In the genomic region with DNA sequence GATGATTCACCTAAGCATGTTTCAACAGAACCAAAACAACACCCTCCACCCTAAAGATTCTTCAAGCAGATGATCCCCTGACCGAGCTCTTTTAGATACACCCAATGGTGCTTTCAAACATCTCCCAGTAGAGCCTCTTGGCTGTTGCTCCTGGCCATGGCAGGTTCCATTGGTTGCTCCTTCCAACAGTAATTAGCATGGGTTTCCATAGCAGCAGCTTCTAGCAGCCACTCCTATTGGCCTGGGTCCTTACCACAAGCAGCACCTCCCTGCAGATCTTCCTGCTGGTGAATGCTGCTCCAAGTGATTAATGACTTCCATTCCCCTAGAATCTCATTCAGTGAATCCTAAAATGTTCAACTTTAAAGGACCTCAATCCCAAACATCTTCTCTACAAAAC, we compare ENCODE assay signal across 19 cellular contexts. TPM values are rescaled to one million over a fixed set of nuclear protein-coding genes. Genes with fewer than 3 reads are reported as not detected.
DNase-seq lines count a peak whose midpoint lies in the region; ATAC-seq, FAIRE-seq and TF ChIP-seq lines count a peak whose summit lies in the region.
"Had no signal": no experiment of that assay in that cellular context is flagged by ENCODE, and none has a peak within 500 bp of the region (broad histone marks: within the 10 kb centered on the region; RNA-seq: fewer than 3 reads in every experiment).

No MANE protein-coding gene starts in this region.

- H3K4me1 Mint-ChIP-seq in GM23338 (peaks cover 14% of the 10 kb centered on the region; the same call in 2 of the 3 replicates), osteocyte (ENCODE audit: unreplicated experiment) (peaks cover 27% of the 10 kb centered on the region)

- no peak overlapping the region for H3K4me3 Mint-ChIP-seq in GM23338
- no peak overlapping the region for H3K4me3 Mint-ChIP-seq in osteocyte (ENCODE audit: unreplicated experiment)
- H3K4me3 Mint-ChIP-seq: effector memory CD8-positive, alpha-beta T cell had no signal

- peaks cover 2% of the 10 kb centered on the region for H3K27me3 Mint-ChIP-seq in GM23338 (ENCODE audit: insufficient read depth, low read depth, poor library complexity)
- H3K27me3 Mint-ChIP-seq in osteocyte (ENCODE audit: unreplicated experiment), result no peaks in the 10 kb centered on the region

- DNase-seq in AG20443 (ENCODE audit: low spot score) (peak; percentile 65), GM23338 (ENCODE audit: low spot score) (no peak), cardiac fibroblast (ENCODE audit: low read depth in 2 of 2) (peak; percentile 32 to 46), osteocyte (ENCODE audit: extremely low spot score, unreplicated experiment) (no peak), NCI-H524 (lab: John Stamatoyannopoulos, UW) (no peak), frontal cortex (ENCODE audit: low spot score in 2 of 2) (no peak), coronary artery (ENCODE audit: low spot score) (no peak)
- DNase-seq: activated CD4-positive, CD25-positive, alpha-beta regulatory T cell treated with anti-CD3 and anti-CD28 coated beads, Interleukin-2, amount 50 U/mL, for 72 hours; cerebellar nuclear complex; effector memory CD8-positive, alpha-beta T cell; NCI-H1048; NCI-H2227 treated with DMSO at 0.1 percent for 48 hours; SIG-M5; T-helper 9 cell had no signal

- H3K4me1 ChIP-seq in GM23338 (ENCODE audit: insufficient read depth), result peaks cover 23% of the 10 kb centered on the region
- H3K4me1 ChIP-seq: BLaER1 treated with 17β-estradiol and CSF1 and Interleukin-3, amounts not matched to agents 10 nM and 100 nM had no signal

- H3K9me3 Mint-ChIP-seq in GM23338, result no peaks in the 10 kb centered on the region
- H3K9me3 Mint-ChIP-seq in osteocyte (ENCODE audit: unreplicated experiment), result no peaks in the 10 kb centered on the region
- H3K9me3 Mint-ChIP-seq: effector memory CD8-positive, alpha-beta T cell had no signal

- ATAC-seq in GM23338, result peak; percentile 62
- ATAC-seq: effector memory CD8-positive, alpha-beta T cell had no signal

- H4K20me1 ChIP-seq in GM23338 (replicated peaks; ENCODE audit: insufficient read depth), result no peaks in the 10 kb centered on the region
- H4K20me1 ChIP-seq: BLaER1 treated with 17β-estradiol and CSF1 and Interleukin-3, amounts not matched to agents 10 nM and 100 nM had no signal

- no peak overlapping the region; the same call in 1 of the 2 replicates for H3K4me3 ChIP-seq in GM23338
- no peak overlapping the region for H3K4me3 ChIP-seq in cardiac fibroblast (replicated peaks in 1 of 2; ENCODE audit: low read depth in 2 of 2, low read length in 2 of 2)
- H3K4me3 ChIP-seq in coronary artery, result no peak overlapping the region
- H3K4me3 ChIP-seq: BLaER1 treated with 17β-estradiol and CSF1 and Interleukin-3, amounts not matched to agents 10 nM and 100 nM; HAP-1; thoracic aorta had no signal

- no peak overlapping the region for H2AFZ ChIP-seq in GM23338

- TF ChIP-seq CTCF in GM23338 (conservative IDR thresholded peaks at IDR 0.05; ENCODE audit: low read depth in 2 of 2), result no peak
- no peak for TF ChIP-seq CTCF in cardiac fibroblast (IDR thresholded peaks at IDR 0.05; ENCODE audit: low read depth, low read length)
- TF ChIP-seq CTCF in osteocyte (IDR thresholded peaks at IDR 0.05), result no peak
- TF ChIP-seq CTCF in coronary artery (IDR thresholded peaks at IDR 0.05), result no peak

- no peak for FAIRE-seq in frontal cortex (lab: Jason Lieb, UNC)
- FAIRE-seq: GM18507 had no signal

- no peaks in the 10 kb centered on the region for H3K79me2 ChIP-seq in GM23338 (replicated peaks; ENCODE audit: insufficient read depth)

- H3K27ac ChIP-seq in GM23338 (ENCODE audit: low read depth) (no peak overlapping the region), coronary artery (peak overlapping the region in 1 of 2 donors; percentile 55)
- H3K27ac ChIP-seq: BLaER1 treated with 17β-estradiol and CSF1 and Interleukin-3, amounts not matched to agents 10 nM and 100 nM; KMS-11; thoracic aorta had no signal

- no peaks in the 10 kb centered on the region for H3K36me3 Mint-ChIP-seq in GM23338 (ENCODE audit: low read depth)
- H3K36me3 Mint-ChIP-seq in osteocyte (ENCODE audit: unreplicated experiment), result peaks cover 3% of the 10 kb centered on the region

- H3K27ac Mint-ChIP-seq in GM23338 (no peak overlapping the region), osteocyte (ENCODE audit: unreplicated experiment) (peak overlapping the region; percentile 82)
- H3K27ac Mint-ChIP-seq: effector memory CD8-positive, alpha-beta T cell had no signal

- peak overlapping the region; percentile 64; the same call in 1 of the 2 replicates for H3K4me2 ChIP-seq in GM23338
- H3K4me2 ChIP-seq: BLaER1 treated with 17β-estradiol and CSF1 and Interleukin-3, amounts not matched to agents 10 nM and 100 nM; KMS-11 had no signal

- no peaks in the 10 kb centered on the region for H3F3A ChIP-seq in GM23338 (replicated peaks; ENCODE audit: low read depth)

- no peaks in the 10 kb centered on the region for H3K27me3 ChIP-seq in GM23338 (ENCODE audit: insufficient read depth)
- H3K27me3 ChIP-seq: BLaER1 treated with 17β-estradiol and CSF1 and Interleukin-3, amounts not matched to agents 10 nM and 100 nM had no signal

- H3K36me3 ChIP-seq in GM23338 (ENCODE audit: insufficient read depth), result no peaks in the 10 kb centered on the region
- H3K36me3 ChIP-seq: BLaER1 treated with 17β-estradiol and CSF1 and Interleukin-3, amounts not matched to agents 10 nM and 100 nM; HAP-1; thoracic aorta had no signal

- peaks cover 9% of the 10 kb centered on the region for H3K9me2 ChIP-seq in GM23338 (ENCODE audit: insufficient read depth)

TF ChIP-seq in GM23338, 12 proteins besides CTCF, POLR2A, EP300 and RAD21 (continues in another document):
- TF ChIP-seq EZH2phosphoT487 (IDR thresholded peaks at IDR 0.05; ENCODE audit: unreplicated experiment), result no peak
- TF ChIP-seq CREB1 (CRISPR knock-in tag; IDR thresholded peaks at IDR 0.05; ENCODE audit: low read depth), result no peak
- TF ChIP-seq ZNF331 (CRISPR knock-in tag; IDR thresholded peaks at IDR 0.05; ENCODE audit: low read depth), result no peak
- no peak for TF ChIP-seq REST (IDR thresholded peaks at IDR 0.05; ENCODE audit: unreplicated experiment)
- no peak for TF ChIP-seq STAT1 (IDR thresholded peaks at IDR 0.05; ENCODE audit: unreplicated experiment)
- TF ChIP-seq NANOG (IDR thresholded peaks at IDR 0.05; ENCODE audit: borderline replicate concordance), result no peak
- no peak for TF ChIP-seq ZNF114 (CRISPR knock-in tag; IDR thresholded peaks at IDR 0.05)
- TF ChIP-seq, protein P1, sequence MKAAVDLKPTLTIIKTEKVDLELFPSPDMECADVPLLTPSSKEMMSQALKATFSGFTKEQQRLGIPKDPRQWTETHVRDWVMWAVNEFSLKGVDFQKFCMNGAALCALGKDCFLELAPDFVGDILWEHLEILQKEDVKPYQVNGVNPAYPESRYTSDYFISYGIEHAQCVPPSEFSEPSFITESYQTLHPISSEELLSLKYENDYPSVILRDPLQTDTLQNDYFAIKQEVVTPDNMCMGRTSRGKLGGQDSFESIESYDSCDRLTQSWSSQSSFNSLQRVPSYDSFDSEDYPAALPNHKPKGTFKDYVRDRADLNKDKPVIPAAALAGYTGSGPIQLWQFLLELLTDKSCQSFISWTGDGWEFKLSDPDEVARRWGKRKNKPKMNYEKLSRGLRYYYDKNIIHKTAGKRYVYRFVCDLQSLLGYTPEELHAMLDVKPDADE (IDR thresholded peaks at IDR 0.05), result no peak

RNA-seq across cellular contexts. Expression of gene CCN2, which starts 14.0 kb away (rescaled TPM):
- 159 and 177 TPM in 2 replicates for total RNA-seq in GM23338 (2014; rRNA removed; shearing (Covaris generic))
- 113 and 128 TPM in 2 replicates for polyA plus RNA-seq in GM23338 (2016; fragmentation: Nextera tagmentation; extraction: Ambion mirVana)
- total RNA-seq in osteocyte (635 and 878 TPM in 2 replicates), frontal cortex (4.1 TPM)

Comparison
In these comparisons a context has a peak if more than half of its experiments do, and no peak if none do; other contexts are left out.
1. DNase-seq: peak in AG20443 (single experiment) and cardiac fibroblast (2 of 2); none in GM23338 (single experiment), osteocyte (single experiment), NCI-H524 (0 of 2), frontal cortex (0 of 2) and coronary artery (single experiment).
2. RNA of gene CCN2, which starts 14.0 kb away (total RNA-seq): 635 to 878 TPM in osteocyte and 159 to 177 TPM in GM23338; 4.1 TPM in frontal cortex (single experiment); every median in the first group is over 10 times any median in the second.